Comparison of ENCODE assay signal across 8 cellular contexts in genomic region chr17:82603981-82604448, GRCh38. TPM values are rescaled to one million over a fixed set of nuclear protein-coding genes. Genes with fewer than 3 reads are reported as not detected.
DNase-seq lines count a peak whose midpoint lies in the region; ATAC-seq and TF ChIP-seq lines count a peak whose summit lies in the region.

No MANE protein-coding gene starts in this region.

- no peaks in the 10 kb centered on the region for H3K9me3 Mint-ChIP-seq in brain

- H3K9me3 ChIP-seq in thoracic aorta (no peaks in the 10 kb centered on the region), A673 (ENCODE audit: low read depth, low read length, poor library complexity, severe bottlenecking) (no peaks in the 10 kb centered on the region)

- peaks cover 81% of the 10 kb centered on the region for H3K36me3 Mint-ChIP-seq in brain

- H3K36me3 ChIP-seq in thoracic aorta: peaks cover 33% of the 10 kb centered on the region
- peaks cover 72% of the 10 kb centered on the region for H3K36me3 ChIP-seq in A673 (ENCODE audit: insufficient read depth, low read length, poor library complexity, severe bottlenecking)

- H3K27me3 Mint-ChIP-seq in brain: no peaks in the 10 kb centered on the region

- H3K4me3 ChIP-seq in thoracic aorta: no peak overlapping the region
- no peak overlapping the region for H3K4me3 ChIP-seq in A673 (ENCODE audit: low read depth, low read length, poor library complexity, severe bottlenecking)

- H3K27me3 ChIP-seq in layer of hippocampus (ENCODE audit: control insufficient read depth, insufficient read depth, low read length) (no peaks in the 10 kb centered on the region), thoracic aorta (replicated peaks; ENCODE audit: insufficient read depth) (no peaks in the 10 kb centered on the region), A673 (replicated peaks; ENCODE audit: insufficient read depth, low read depth, low read length, poor library complexity) (no peaks in the 10 kb centered on the region)

- H3K4me1 Mint-ChIP-seq in brain: peaks cover 23% of the 10 kb centered on the region

- peak overlapping the region; percentile 5 for H3K27ac ChIP-seq in layer of hippocampus (ENCODE audit: low read depth, low read length)
- no peak overlapping the region for H3K27ac ChIP-seq in thoracic aorta
- H3K27ac ChIP-seq in A673 (ENCODE audit: low read depth, low read length, poor library complexity, severe bottlenecking): no peak overlapping the region

- H3K4me3 Mint-ChIP-seq in brain: no peak overlapping the region

- peak; percentile 41 for ATAC-seq in thoracic aorta (ENCODE audit: insufficient number of reproducible peaks, low FRiP score, low read depth)
- ATAC-seq in HG03521 (IDR thresholded peaks at IDR 0.05; ENCODE audit: unreplicated experiment): no peak

- TF ChIP-seq CTCF in brain (conservative IDR thresholded peaks at IDR 0.05): no peak
- no peak for TF ChIP-seq CTCF in thoracic aorta (IDR thresholded peaks at IDR 0.05)
- TF ChIP-seq CTCF in A673 (conservative IDR thresholded peaks at IDR 0.05; ENCODE audit: low read depth, low read length): no peak

- peak; percentile 31 for DNase-seq in activated CD4-positive, alpha-beta T cell treated with anti-CD3 and anti-CD28 coated beads for 48 hours
- DNase-seq in activated CD4-positive, alpha-beta T cell treated with anti-CD3 and anti-CD28 coated beads, Interleukin-2, amount 50 U/mL, for 48 hours: no peak
- no peak for DNase-seq in thoracic aorta (ENCODE audit: low spot score)
- no peak for DNase-seq in A673 (ENCODE audit: low spot score)
- no peak for DNase-seq in amniotic stem cell (lab: John Stamatoyannopoulos, UW)

- CTCF ChIA-PET in A673 (lab: Charles Lee): no interaction called here

- POLR2A ChIA-PET in A673 (lab: Charles Lee; ENCODE audit: low non-redundant PET): no interaction called here

- BruUV-seq in A673 (replicated peaks; lab: Mats Ljungman, UMichigan): no TSS peak

- no peaks in the 10 kb centered on the region for H3K4me1 ChIP-seq in thoracic aorta (ENCODE audit: control insufficient read depth in 1 of 2, low read depth in 2 of 2)
- H3K4me1 ChIP-seq in A673 (ENCODE audit: insufficient read depth, low read length, poor library complexity, severe bottlenecking): peaks cover 4% of the 10 kb centered on the region

- peak overlapping the region in 3 of 5 experiments; percentile 20 to 79 (median 75) for H3K27ac Mint-ChIP-seq in brain

- intact Hi-C loops in A673 (cut with micrococcal nuclease; ENCODE audit: unreplicated experiment): no loop called here

RNA-seq across cellular contexts. Expression of gene WDR45B, which starts 44.2 kb away (rescaled TPM):
- 72.9 TPM for polyA plus RNA-seq in brain (ENCODE audit: insufficient read depth, low read depth, low replicate concordance)
- 10 to 100 TPM; 50.0 to 55.7 TPM for total RNA-seq in thoracic aorta
- total RNA-seq in A673 (2021): 69.9 and 73.0 TPM in 2 replicates
